ENCODE assay signal across 5 cellular contexts in the genomic region with DNA sequence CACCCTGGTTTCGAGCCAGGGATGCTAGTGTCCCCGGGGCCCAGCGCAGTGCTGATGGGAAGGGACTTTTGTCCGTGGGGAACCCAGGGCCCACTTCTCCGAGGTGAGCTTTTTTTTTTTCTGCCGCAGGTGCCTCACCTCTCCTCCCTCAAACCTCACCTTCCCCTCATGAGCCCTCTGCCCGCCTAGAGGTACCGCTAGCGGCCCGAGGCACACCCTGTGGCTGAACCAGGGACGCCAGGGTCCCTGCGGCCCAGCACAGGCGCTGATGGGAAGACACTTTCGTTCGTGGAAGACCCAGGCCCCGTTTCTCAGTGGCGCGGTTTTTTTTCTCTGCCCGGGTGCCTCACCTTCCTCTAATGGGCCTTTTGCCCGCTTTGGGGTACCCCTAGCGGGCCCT.
DNase-seq lines count a peak whose midpoint lies in the region; ATAC-seq, FAIRE-seq and TF ChIP-seq lines count a peak whose summit lies in the region.
"Not testable (repeated sequence)": the region's sequence is repeated elsewhere in the genome, so short reads cannot be mapped to it uniquely, and the experiment has no call there.

No MANE protein-coding gene starts in this region.

- peak; percentile 28 for DNase-seq in coronary artery (ENCODE audit: low spot score)
- DNase-seq in kidney: peak; percentile 72
- peak; percentile 72 for DNase-seq in spleen
- peak in 1 of 2 donors; percentile 73 for DNase-seq in upper lobe of left lung
- not testable (repeated sequence) for DNase-seq in aorta

- not testable (repeated sequence) for H3K36me3 ChIP-seq in kidney (ENCODE audit: control insufficient read depth in 1 of 2, insufficient read depth in 2 of 2, low read length in 2 of 2); spleen; upper lobe of left lung; aorta (ENCODE audit: control insufficient read depth in 1 of 2, insufficient read depth in 2 of 2, low read length in 1 of 2)

- H3K4me1 ChIP-seq in kidney (ENCODE audit: control insufficient read depth in 1 of 2, insufficient read depth in 1 of 2, low read depth in 1 of 2, low read length in 2 of 2); spleen; upper lobe of left lung; aorta (ENCODE audit: control insufficient read depth in 1 of 2, insufficient read depth in 2 of 2, low read length in 2 of 2): not testable (repeated sequence)

- H3K9ac ChIP-seq in kidney (ENCODE audit: low read length in 2 of 2): not testable (repeated sequence)

- TF ChIP-seq POLR2A in spleen (IDR thresholded peaks at IDR 0.05); upper lobe of left lung (IDR thresholded peaks at IDR 0.05): not testable (repeated sequence)

- not testable (repeated sequence) for H3K4me3 ChIP-seq in coronary artery; kidney (ENCODE audit: low read length in 2 of 2); spleen; upper lobe of left lung; aorta (ENCODE audit: low read length in 2 of 2)

- TF ChIP-seq EP300 in upper lobe of left lung (IDR thresholded peaks at IDR 0.05): not testable (repeated sequence)

- H3K9me3 ChIP-seq in kidney (ENCODE audit: control insufficient read depth in 1 of 2, low read length in 2 of 2); upper lobe of left lung; aorta (ENCODE audit: control insufficient read depth, low read length): not testable (repeated sequence)
- H3K9me3 ChIP-seq in spleen: peaks cover 0 to 58% (median 0%) of the 10 kb centered on the region in 8 donors

- H3K27ac ChIP-seq in coronary artery; kidney (ENCODE audit: low read depth in 2 of 2, low read length in 2 of 2); spleen; upper lobe of left lung; aorta (ENCODE audit: low read depth in 1 of 2, low read length in 2 of 2): not testable (repeated sequence)

- not testable (repeated sequence) for FAIRE-seq in kidney (lab: Jason Lieb, UNC)

- not testable (repeated sequence) for TF ChIP-seq CTCF in coronary artery (IDR thresholded peaks at IDR 0.05); kidney (IDR thresholded peaks at IDR 0.05; ENCODE audit: borderline replicate concordance, extremely low read depth, insufficient read depth); spleen (IDR thresholded peaks at IDR 0.05 in 8 of 11, conservative IDR thresholded peaks at IDR 0.05 in 3 of 11); upper lobe of left lung (IDR thresholded peaks at IDR 0.05)

- not testable (repeated sequence) for H3K27me3 ChIP-seq in spleen (replicated peaks in 1 of 7); upper lobe of left lung; aorta (ENCODE audit: control insufficient read depth in 1 of 2, insufficient read depth in 2 of 2, low read length in 1 of 2)

- intact Hi-C loops in kidney (cut with DNase I); spleen (cut with DNase I; ENCODE audit: low total_unique reads); aorta (cut with DNase I): not testable (repeated sequence)

- ATAC-seq in upper lobe of left lung (ENCODE audit: low FRiP score in 2 of 2) (peak; percentile 34 to 84), aorta (ENCODE audit: low FRiP score) (peak; percentile 68)

- 69 to 77% (median 72%) methylated on average over 14 to 21 of the region's 21 CpGs for WGBS in spleen, 5 donors
- 68 to 75% methylated on average over 13 to 20 of the region's 21 CpGs for WGBS in upper lobe of left lung, 2 donors
- WGBS in aorta, 2 donors: 62 to 74% methylated on average over 15 to 21 of the region's 21 CpGs
